Comparison of ENCODE assay signal across 11 cellular contexts in the genomic region with DNA sequence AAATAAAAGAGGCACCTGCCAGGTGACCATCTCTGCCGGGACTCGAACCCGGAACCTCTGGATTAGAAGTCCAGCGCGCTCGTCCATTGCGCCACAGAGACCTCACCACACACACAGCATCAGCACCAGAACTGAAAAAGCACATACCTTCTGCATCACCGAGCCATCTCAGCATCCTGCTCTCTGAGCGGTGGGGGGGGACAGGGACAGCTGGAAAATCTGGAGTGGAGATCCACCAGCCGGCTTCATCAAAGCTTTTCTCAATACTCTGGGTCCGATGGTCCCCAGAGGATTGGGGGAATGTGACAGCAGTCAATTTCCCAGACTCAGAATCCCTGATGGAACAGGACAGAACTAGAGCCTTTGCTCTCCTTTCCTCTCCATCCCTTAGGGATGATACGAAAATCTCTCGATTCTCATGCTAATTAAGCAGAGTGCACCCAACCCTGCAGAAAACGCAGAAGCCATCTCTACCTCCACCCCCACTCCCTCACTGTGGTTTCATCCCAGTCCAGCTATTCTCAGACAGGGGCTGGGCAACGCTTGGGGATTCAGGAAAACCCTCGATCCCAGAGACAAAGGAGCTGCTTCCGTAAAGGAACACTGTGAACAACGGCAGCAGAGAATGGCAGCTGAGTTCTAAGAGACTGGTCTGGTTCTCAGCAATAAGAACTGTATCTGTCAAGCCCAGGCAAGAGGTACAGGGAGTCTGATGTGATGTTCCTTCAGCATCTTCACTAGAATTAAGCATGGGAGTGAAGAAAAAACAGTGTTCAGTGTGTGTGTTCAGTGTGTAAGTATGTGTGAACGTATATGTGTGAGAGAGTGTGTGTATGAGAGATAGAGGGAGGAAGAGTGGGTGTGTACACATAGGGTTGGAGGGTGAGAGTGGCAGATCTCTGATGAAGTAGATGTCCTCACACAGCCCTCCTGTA. TPM values are rescaled to one million over a fixed set of nuclear protein-coding genes. Genes with fewer than 3 reads are reported as not detected.
DNase-seq lines count a peak whose midpoint lies in the region; ATAC-seq, FAIRE-seq and TF ChIP-seq lines count a peak whose summit lies in the region.
"Had no signal": no experiment of that assay in that cellular context is flagged by ENCODE, and none has a peak within 500 bp of the region (broad histone marks: within the 10 kb centered on the region; RNA-seq: fewer than 3 reads in every experiment).

No MANE protein-coding gene starts in this region.

- no peak overlapping the region for H3K4me3 ChIP-seq in endothelial cell of umbilical vein (replicated peaks in 1 of 3; ENCODE audit: insufficient read depth in 1 of 3, low read depth in 1 of 3, low read length in 3 of 3)
- H3K4me3 ChIP-seq: esophagus squamous epithelium had no signal

- TF ChIP-seq POLR2A in endothelial cell of umbilical vein (IDR thresholded peaks at IDR 0.05; ENCODE audit: low read depth, low read length): no peak

- no peak for TF ChIP-seq CTCF in endothelial cell of umbilical vein (IDR thresholded peaks at IDR 0.05; ENCODE audit: extremely low read depth in 1 of 2, insufficient read depth in 1 of 2, low read depth in 1 of 2, low read length in 2 of 2)

- no TSS peak for BruUV-seq in endothelial cell of umbilical vein (replicated peaks; lab: Mats Ljungman, UMichigan)

- H3K36me3 ChIP-seq in endothelial cell of umbilical vein (ENCODE audit: control insufficient read depth in 2 of 2, extremely low read depth in 1 of 2, insufficient read depth in 2 of 2, low read length in 2 of 2): no peaks in the 10 kb centered on the region
- H3K36me3 ChIP-seq: esophagus squamous epithelium had no signal

- H3K27ac ChIP-seq in endothelial cell of umbilical vein (ENCODE audit: insufficient read depth, low read depth, low read length): no peak overlapping the region
- H3K27ac ChIP-seq: esophagus squamous epithelium had no signal

- ATAC-seq in HG02970 (IDR thresholded peaks at IDR 0.05; ENCODE audit: low FRiP score, unreplicated experiment): no peak
- no peak for ATAC-seq in activated CD4-positive, CD25-positive, alpha-beta regulatory T cell treated with anti-CD3 and anti-CD28 coated beads, Interleukin-2, amount 50 U/mL, for 24 hours

- peak overlapping the region; percentile 53 for H3K4me2 ChIP-seq in endothelial cell of umbilical vein (ENCODE audit: insufficient read depth, low read length)

- intact Hi-C loops in endothelial cell of umbilical vein (cut with micrococcal nuclease): no loop called here
- intact Hi-C loops in posterior cingulate gyrus (cut with DNase I): no loop called here

- no peak overlapping the region for H2AFZ ChIP-seq in endothelial cell of umbilical vein (ENCODE audit: low read depth, low read length)

- H3K9ac ChIP-seq in endothelial cell of umbilical vein (replicated peaks; ENCODE audit: extremely low read depth, insufficient read depth, low read length): no peak overlapping the region

- DNase-seq in NCI-H510A treated with DMSO at 0.1 percent for 48 hours (lab: John Stamatoyannopoulos, UW) (peak; percentile 37), NCI-H510A (lab: John Stamatoyannopoulos, UW) (no peak), NCI-H526 treated with DMSO at 0.1 percent for 48 hours (lab: John Stamatoyannopoulos, UW) (peak; percentile 74), endothelial cell of umbilical vein (ENCODE audit: low read depth, low spot score) (peak; percentile 53), posterior cingulate gyrus (peak; percentile 42 to 97 (median 86)), T-helper 2 cell (no peak)
- DNase-seq: activated CD4-positive, alpha-beta T cell treated with anti-CD3 and anti-CD28 coated beads for 4 hours; esophagus squamous epithelium; Karpas-422 had no signal

- dilution Hi-C loops in endothelial cell of umbilical vein (cut with MboI; ENCODE audit: extremely low pct_ligation_motif_present, low sequenced_read_pairs): no loop called here

- CTCF ChIA-PET in endothelial cell of umbilical vein (lab: Charles Lee): interaction anchor here (0.6 to 3.7 kb wide), 10 partner anchors 9 to 889 kb away, joined by 3 to 26 read pairs (median 4); no protein-coding TSS in a partner anchor

- H4K20me1 ChIP-seq in endothelial cell of umbilical vein (replicated peaks; ENCODE audit: control insufficient read depth, extremely low read depth, insufficient read depth, low read length): no peaks in the 10 kb centered on the region

- peaks cover 23 to 41% of the 10 kb centered on the region in 2 experiments for H3K27me3 ChIP-seq in endothelial cell of umbilical vein (ENCODE audit: control insufficient read depth in 2 of 2, insufficient read depth in 2 of 2, low read length in 2 of 2)

- POLR2A ChIA-PET in endothelial cell of umbilical vein (lab: Charles Lee): no interaction called here

- no peaks in the 10 kb centered on the region for H3K9me1 ChIP-seq in endothelial cell of umbilical vein (replicated peaks; ENCODE audit: control insufficient read depth, extremely low read depth, insufficient read depth, low read length)

- H3K79me2 ChIP-seq in endothelial cell of umbilical vein (ENCODE audit: control insufficient read depth, insufficient read depth, low read length): no peaks in the 10 kb centered on the region

- peaks cover 5% of the 10 kb centered on the region for H3K4me1 ChIP-seq in endothelial cell of umbilical vein (ENCODE audit: control insufficient read depth, extremely low read depth, insufficient read depth, low read length)
- H3K4me1 ChIP-seq: esophagus squamous epithelium had no signal

- FAIRE-seq in endothelial cell of umbilical vein (lab: Jason Lieb, UNC): peak; percentile 74

- no peaks in the 10 kb centered on the region for H3K9me3 ChIP-seq in endothelial cell of umbilical vein (replicated peaks; ENCODE audit: control insufficient read depth, insufficient read depth, low read length)
- H3K9me3 ChIP-seq: esophagus squamous epithelium had no signal

TF ChIP-seq in endothelial cell of umbilical vein, 7 proteins besides CTCF, POLR2A, EP300 and RAD21:
- no peak for TF ChIP-seq MYC (IDR thresholded peaks at IDR 0.05; ENCODE audit: low read depth, low read length)
- TF ChIP-seq, protein P1, sequence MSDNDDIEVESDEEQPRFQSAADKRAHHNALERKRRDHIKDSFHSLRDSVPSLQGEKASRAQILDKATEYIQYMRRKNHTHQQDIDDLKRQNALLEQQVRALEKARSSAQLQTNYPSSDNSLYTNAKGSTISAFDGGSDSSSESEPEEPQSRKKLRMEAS (IDR thresholded peaks at IDR 0.05; ENCODE audit: insufficient read depth, insufficient read length): no peak
TF ChIP-seq in endothelial cell of umbilical vein: peak in this region for 0.

RNA-seq across cellular contexts. Expression of a gene that starts 29.6 kb away (rescaled TPM):
- 2.7 and 4.1 TPM in 2 replicates for total RNA-seq in endothelial cell of umbilical vein
- polyA plus RNA-seq in endothelial cell of umbilical vein: 6.0 and 6.9 TPM in 2 replicates
- 8.2 and 11.1 TPM in 2 replicates for polyA plus RNA-seq in endothelial cell of umbilical vein (2011; cell fraction: cytosol; rRNA removed)
- 6.8 and 9.4 TPM in 2 replicates for polyA plus RNA-seq in endothelial cell of umbilical vein (2011; cell fraction: nucleus; rRNA removed)
- polyA plus RNA-seq in endothelial cell of umbilical vein (2012): 5.6 and 7.1 TPM in 2 replicates
- 3.1 and 6.6 TPM in 2 replicates for polyA minus RNA-seq in endothelial cell of umbilical vein
- not detected for polyA minus RNA-seq in endothelial cell of umbilical vein (2011; cell fraction: cytosol; rRNA and poly(A)+ RNA removed)
- polyA minus RNA-seq in endothelial cell of umbilical vein (2011; cell fraction: nucleus; rRNA and poly(A)+ RNA removed): 1.2 and 2.5 TPM in 2 replicates

Comparison
In these comparisons a context has a peak if more than half of its experiments do, and no peak if none do; other contexts are left out.
1. DNase-seq: peak in NCI-H510A treated with DMSO at 0.1 percent for 48 hours (single experiment), NCI-H526 treated with DMSO at 0.1 percent for 48 hours (single experiment), endothelial cell of umbilical vein (single experiment) and posterior cingulate gyrus (10 of 10); none in NCI-H510A (single experiment) and T-helper 2 cell (0 of 5).